In genomic region chr21:43294194-43294902, GRCh38 we compare ENCODE assay signal across 1 cellular context.
A peak's percentile ranks its signal among the peaks of the same experiment; 100 is the strongest.
TF ChIP-seq lines count a peak whose summit lies in the region.

No MANE protein-coding gene starts in this region.

TF ChIP-seq in HepG2, 621 proteins besides CTCF, POLR2A, EP300 and RAD21 (continued from another document):
- TF ChIP-seq TFE3 (CRISPR knock-in tag; IDR thresholded peaks at IDR 0.05) = peak; percentile 28; the same call in 1 of the 2 replicates
- TF ChIP-seq ZNF124 (CRISPR knock-in tag; IDR thresholded peaks at IDR 0.05) = no peak
- TF ChIP-seq ZNF776 (CRISPR knock-in tag; IDR thresholded peaks at IDR 0.05) = no peak
- TF ChIP-seq ZNF816 (CRISPR knock-in tag; IDR thresholded peaks at IDR 0.05; ENCODE audit: borderline replicate concordance) = no peak
- peak; percentile 18; the same call in 1 of the 2 replicates for TF ChIP-seq PATZ1 (CRISPR knock-in tag; IDR thresholded peaks at IDR 0.05)
- TF ChIP-seq RBM39 (IDR thresholded peaks at IDR 0.05; ENCODE audit: low read depth, low read length, poor library complexity, severe bottlenecking) = no peak
- TF ChIP-seq SP140L (CRISPR knock-in tag; IDR thresholded peaks at IDR 0.05; ENCODE audit: borderline replicate concordance) = no peak
- TF ChIP-seq HNF4A (CRISPR knock-in tag; IDR thresholded peaks at IDR 0.05) = peak; percentile 61
- no peak for TF ChIP-seq IRF9 (CRISPR knock-in tag; IDR thresholded peaks at IDR 0.05; ENCODE audit: borderline replicate concordance)
- peak; percentile 46; the same call in 1 of the 2 replicates for TF ChIP-seq FOXA3 (CRISPR knock-in tag; IDR thresholded peaks at IDR 0.05)
- TF ChIP-seq ZFP1 (CRISPR knock-in tag; IDR thresholded peaks at IDR 0.05) = no peak
- no peak for TF ChIP-seq ZSCAN31 (CRISPR knock-in tag; IDR thresholded peaks at IDR 0.05; ENCODE audit: low read depth)
- no peak for TF ChIP-seq ZNF773 (CRISPR knock-in tag; IDR thresholded peaks at IDR 0.05; ENCODE audit: borderline replicate concordance)
- no peak for TF ChIP-seq RFXANK (CRISPR knock-in tag; IDR thresholded peaks at IDR 0.05)
- TF ChIP-seq U2AF2 (IDR thresholded peaks at IDR 0.05; ENCODE audit: low read depth, low read length) = no peak
- no peak for TF ChIP-seq TSC22D2 (CRISPR knock-in tag; IDR thresholded peaks at IDR 0.05; ENCODE audit: borderline replicate concordance)
- no peak; the same call in 1 of the 2 replicates for TF ChIP-seq SOX5 (CRISPR knock-in tag; IDR thresholded peaks at IDR 0.05; ENCODE audit: borderline replicate concordance)
- TF ChIP-seq FOSL2 (CRISPR knock-in tag; IDR thresholded peaks at IDR 0.05) = no peak
- TF ChIP-seq FIP1L1 (IDR thresholded peaks at IDR 0.05; ENCODE audit: borderline replicate concordance, insufficient read depth, low read depth, low read length) = no peak
- no peak for TF ChIP-seq ZNF546 (CRISPR knock-in tag; conservative IDR thresholded peaks at IDR 0.05)
- TF ChIP-seq ZNF256 (CRISPR knock-in tag; conservative IDR thresholded peaks at IDR 0.05) = no peak
- no peak for TF ChIP-seq KDM2A (CRISPR knock-in tag; IDR thresholded peaks at IDR 0.05; ENCODE audit: borderline replicate concordance, low read depth)
- TF ChIP-seq RARG (CRISPR knock-in tag; IDR thresholded peaks at IDR 0.05; ENCODE audit: low read depth) = no peak
- TF ChIP-seq ZHX1 (CRISPR knock-in tag; IDR thresholded peaks at IDR 0.05; ENCODE audit: low read depth) = no peak
